In genomic region chr3:23950303-23950702, GRCh38 we compare ENCODE assay signal across 1 cellular context.
TF ChIP-seq lines count a peak whose summit lies in the region.

No MANE protein-coding gene starts in this region.

TF ChIP-seq in K562, 482 proteins besides CTCF, POLR2A, EP300 and RAD21:
- TF ChIP-seq HMGXB4 (CRISPR knock-in tag; IDR thresholded peaks at IDR 0.05) (no peak), ILF3 (IDR thresholded peaks at IDR 0.05; ENCODE audit: borderline replicate concordance) (0 out of 2 replicates have a peak, but pooled peaks have one; percentile 14), ZFP1 (CRISPR knock-in tag; IDR thresholded peaks at IDR 0.05) (no peak)
TF ChIP-seq in K562: peak in this region for 1.
